Comparison of ENCODE assay signal across 25 cellular contexts in the genomic region with DNA sequence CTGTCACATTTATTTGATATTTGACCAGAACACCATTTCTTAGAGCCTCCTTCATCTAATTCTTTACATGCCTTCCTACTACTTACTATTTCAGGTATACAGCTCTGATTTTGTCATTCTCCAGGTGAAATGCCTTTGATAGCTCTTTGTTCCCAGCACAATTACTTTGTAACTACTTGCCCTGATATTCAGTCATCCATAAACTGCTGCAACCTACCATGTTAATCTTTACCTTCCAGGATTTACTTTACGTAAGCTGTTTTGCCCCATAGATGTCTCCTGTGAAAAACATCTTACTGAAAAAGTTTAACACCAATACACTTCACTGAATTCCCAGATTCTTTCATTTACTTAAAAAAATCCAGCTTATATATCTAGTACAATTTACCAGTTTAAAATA.
DNase-seq lines count a peak whose midpoint lies in the region; ATAC-seq, FAIRE-seq and TF ChIP-seq lines count a peak whose summit lies in the region.
"Had no signal": no experiment of that assay in that cellular context is flagged by ENCODE, and none has a peak within 500 bp of the region (broad histone marks: within the 10 kb centered on the region; RNA-seq: fewer than 3 reads in every experiment).

No MANE protein-coding gene starts in this region.

- H3K27ac Mint-ChIP-seq in nephron = peak overlapping the region; percentile 64 to 93 (median 79)
- H3K27ac Mint-ChIP-seq: CD14-positive monocyte; CD4-positive, alpha-beta T cell; CD8-positive, alpha-beta memory T cell had no signal

- no peak overlapping the region for H3K4me3 ChIP-seq in epithelial cell of proximal tubule (ENCODE audit: low read depth, low read length)
- no peak overlapping the region for H3K4me3 ChIP-seq in kidney epithelial cell (ENCODE audit: low read depth, low read length)
- no peak overlapping the region for H3K4me3 ChIP-seq in SJCRH30
- H3K4me3 ChIP-seq: A549; BLaER1 treated with 17β-estradiol and CSF1 and Interleukin-3, amounts not matched to agents 10 nM and 100 nM; GM23248 had no signal

- DNase-seq in epithelial cell of proximal tubule (ENCODE audit: low read depth) (peak; percentile 78), kidney epithelial cell (ENCODE audit: low read depth) (peak; percentile 31), SJCRH30 (no peak), GM19239 (ENCODE audit: insufficient read length, low spot score) (no peak)
- DNase-seq: 8988T; ACHN; AML-193; BE2C; Calu3; CD4-positive, alpha-beta T cell; CD8-positive, alpha-beta memory T cell; DMS53; DMS79 treated with DMSO at 0.1 percent for 48 hours; GF-D8; GM23248; H7; HCEC 1CT had no signal

- H3K9me3 Mint-ChIP-seq in nephron = peaks cover 33% of the 10 kb centered on the region

- no peaks in the 10 kb centered on the region for H3K4me1 Mint-ChIP-seq in nephron
- H3K4me1 Mint-ChIP-seq: CD14-positive monocyte; CD8-positive, alpha-beta memory T cell had no signal

- TF ChIP-seq CTCF in epithelial cell of proximal tubule (conservative IDR thresholded peaks at IDR 0.05; ENCODE audit: low read depth, low read length) (no peak), kidney epithelial cell (IDR thresholded peaks at IDR 0.05; ENCODE audit: insufficient read depth, low read length, poor library complexity, severe bottlenecking) (no peak), nephron (IDR thresholded peaks at IDR 0.05; ENCODE audit: unreplicated experiment in 3 of 3) (no peak)

- ATAC-seq in HG02678 (IDR thresholded peaks at IDR 0.05; ENCODE audit: unreplicated experiment) = no peak
- ATAC-seq: A549 had no signal

- no peak overlapping the region for H3K27ac ChIP-seq in SJCRH30
- H3K27ac ChIP-seq: A549; BLaER1 treated with 17β-estradiol and CSF1 and Interleukin-3, amounts not matched to agents 10 nM and 100 nM; GM23248 had no signal

- no peak for FAIRE-seq in GM19239 (lab: Jason Lieb, UNC)
- FAIRE-seq: A549, GM12891, GM18507, H1 had no signal

- no peaks in the 10 kb centered on the region for H3K27me3 ChIP-seq in kidney epithelial cell (ENCODE audit: control insufficient read depth, insufficient read depth, low read length)
- H3K27me3 ChIP-seq in SJCRH30 = no peaks in the 10 kb centered on the region
- H3K27me3 ChIP-seq: BE2C; BLaER1 treated with 17β-estradiol and CSF1 and Interleukin-3, amounts not matched to agents 10 nM and 100 nM had no signal

- H3K36me3 Mint-ChIP-seq in nephron (ENCODE audit: low read depth) = peaks cover 5% of the 10 kb centered on the region
- H3K36me3 Mint-ChIP-seq: CD14-positive monocyte; CD8-positive, alpha-beta memory T cell had no signal

- no peaks in the 10 kb centered on the region for H3K4me1 ChIP-seq in SJCRH30
- H3K4me1 ChIP-seq: A549; BE2C; BLaER1 treated with 17β-estradiol and CSF1 and Interleukin-3, amounts not matched to agents 10 nM and 100 nM had no signal

- H3K9me3 ChIP-seq in SJCRH30 (replicated peaks) = 0 out of 2 replicates have a peak, but pooled peaks cover 4% of the 10 kb centered on the region
- H3K9me3 ChIP-seq: A549, BE2C had no signal

- H3K27me3 Mint-ChIP-seq in nephron (ENCODE audit: low read depth) = no peaks in the 10 kb centered on the region
- H3K27me3 Mint-ChIP-seq: CD4-positive, alpha-beta T cell; CD8-positive, alpha-beta memory T cell had no signal

- H3K4me3 Mint-ChIP-seq in nephron = no peak overlapping the region
- H3K4me3 Mint-ChIP-seq: CD14-positive monocyte; CD4-positive, alpha-beta T cell; CD8-positive, alpha-beta memory T cell had no signal

- H3K36me3 ChIP-seq in kidney epithelial cell (ENCODE audit: control insufficient read depth, insufficient read depth, low read length) = no peaks in the 10 kb centered on the region
- no peaks in the 10 kb centered on the region for H3K36me3 ChIP-seq in SJCRH30
- H3K36me3 ChIP-seq: BE2C; BLaER1 treated with 17β-estradiol and CSF1 and Interleukin-3, amounts not matched to agents 10 nM and 100 nM had no signal

Comparison
In these comparisons a context has a peak if more than half of its experiments do, and no peak if none do; other contexts are left out.
1. DNase-seq: peak in epithelial cell of proximal tubule (single experiment) and kidney epithelial cell (single experiment); none in SJCRH30 (0 of 2) and GM19239 (single experiment).